Comparison of ENCODE assay signal across 30 cellular contexts in the genomic region with DNA sequence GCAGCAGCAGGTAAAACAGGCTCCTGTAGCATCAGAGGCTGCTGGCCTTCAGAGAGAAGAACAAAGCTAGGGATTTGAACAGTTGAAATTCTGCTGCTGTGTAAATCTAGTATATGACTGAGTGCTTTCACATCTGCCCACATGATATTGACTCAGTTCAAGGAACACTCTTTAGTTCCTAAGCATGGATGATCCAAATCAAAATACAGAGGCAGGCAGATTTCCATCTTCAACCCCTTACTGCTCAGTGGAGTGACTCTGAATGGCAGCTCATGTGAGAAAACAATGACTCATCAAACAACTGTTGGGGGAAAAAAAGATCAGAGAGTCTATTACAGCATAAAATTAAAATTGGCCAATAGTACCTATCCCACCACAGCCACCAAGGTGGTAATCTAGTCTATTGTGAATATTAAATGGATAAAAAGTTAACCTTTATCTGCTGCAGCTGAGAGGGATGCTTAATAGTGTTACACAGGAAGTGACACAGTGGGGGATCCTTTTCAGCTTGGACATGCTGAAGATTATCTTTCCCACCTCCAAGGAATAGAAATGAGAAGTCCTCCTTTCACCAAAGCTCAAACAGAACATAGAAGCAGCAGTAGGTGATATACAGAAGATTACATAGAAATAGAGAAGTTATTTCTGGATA.
DNase-seq lines count a peak whose midpoint lies in the region; ATAC-seq, FAIRE-seq and TF ChIP-seq lines count a peak whose summit lies in the region.
"Had no signal": no experiment of that assay in that cellular context is flagged by ENCODE, and none has a peak within 500 bp of the region (broad histone marks: within the 10 kb centered on the region; RNA-seq: fewer than 3 reads in every experiment).

No MANE protein-coding gene starts in this region.

- no peaks in the 10 kb centered on the region; the same call in 1 of the 2 replicates for H3K23me2 ChIP-seq in H1 (ENCODE audit: low read depth, low read length)

- H3K27me3 ChIP-seq in Karpas-422 (ENCODE audit: low read length) (no peaks in the 10 kb centered on the region), H1 (replicated peaks in 1 of 4; ENCODE audit: control insufficient read depth in 3 of 4, extremely low read depth in 1 of 4, insufficient read depth in 3 of 4, low read length in 3 of 4) (peaks cover 0 to 1% (median 0%) of the 10 kb centered on the region in 4 experiments; a peak in 2 of 7 replicates), neuronal stem cell (ENCODE audit: control insufficient read depth in 3 of 3, insufficient read depth in 3 of 3, low read depth in 1 of 3, low read length in 3 of 3) (no peaks in the 10 kb centered on the region), Peyer's patch (no peaks in the 10 kb centered on the region)
- H3K27me3 ChIP-seq: BLaER1 treated with 17β-estradiol and CSF1 and Interleukin-3, amounts not matched to agents 10 nM and 100 nM; esophagus squamous epithelium; foreskin keratinocyte; right atrium auricular region; SJCRH30; tibial artery; vagina had no signal

- H4K20me1 ChIP-seq in Karpas-422 (ENCODE audit: insufficient read depth, low read depth, low read length) = no peaks in the 10 kb centered on the region
- no peaks in the 10 kb centered on the region for H4K20me1 ChIP-seq in H1 (replicated peaks in 1 of 2; ENCODE audit: control insufficient read depth in 1 of 2, insufficient read depth in 2 of 2, low read length in 2 of 2)
- H4K20me1 ChIP-seq: BLaER1 treated with 17β-estradiol and CSF1 and Interleukin-3, amounts not matched to agents 10 nM and 100 nM had no signal

- peak; percentile 68 for DNase-seq in Caki2 (ENCODE audit: low read depth)
- DNase-seq in Karpas-422 = no peak
- no peak for DNase-seq in H1 (ENCODE audit: low read depth in 1 of 2, low spot score in 2 of 2)
- DNase-seq in neuronal stem cell (ENCODE audit: low spot score) = no peak
- no peak for DNase-seq in Peyer's patch
- no peak for DNase-seq in retina
- DNase-seq: activated CD4-positive, alpha-beta T cell treated with anti-CD3 and anti-CD28 coated beads for 4 hours; activated naive CD4-positive, alpha-beta T cell treated with anti-CD3 and anti-CD28 coated beads, Interleukin-2, amount 10 ng/mL, durations not matched to agents 7 days and 5 days; cerebellar nuclear complex; esophagus squamous epithelium; foreskin keratinocyte; GDM1; heart right ventricle; HFFc6; lower lobe of right lung; NCI-H1092 treated with DMSO at 0.1 percent for 48 hours; NCI-H187; NCI-H2227 treated with DMSO at 0.1 percent for 48 hours; NCI-H774; RPMI8226; stimulated activated CD4-positive, alpha-beta T cell treated with anti-CD3 and anti-CD28 coated beads, Interleukin-2, amount 100 ng/mL, for 48 hours; T-helper 9 cell; tibial artery had no signal

- in situ Hi-C loops in Caki2 (cut with HindIII; ENCODE audit: low pct_unique_long_range_greater_than_20kb, low sequenced_read_pairs) = no loop called here

- H2BK120ac ChIP-seq in H1 (replicated peaks; ENCODE audit: low read depth, low read length) = no peak overlapping the region
- no peak overlapping the region for H2BK120ac ChIP-seq in neuronal stem cell (ENCODE audit: low read depth, low read length)

- H2BK5ac ChIP-seq in H1 (ENCODE audit: low read depth, low read length) (no peak overlapping the region), neuronal stem cell (ENCODE audit: low read length) (no peak overlapping the region)

- H2AK5ac ChIP-seq in H1 (ENCODE audit: low read depth, low read length) (no peak overlapping the region), neuronal stem cell (ENCODE audit: low read depth, low read length) (no peak overlapping the region)

- H3K18ac ChIP-seq in H1 (ENCODE audit: extremely low read depth, low read length) (no peak overlapping the region), neuronal stem cell (ENCODE audit: low read length) (no peak overlapping the region)

- H3K4me3 ChIP-seq in Karpas-422 (ENCODE audit: low read length) (no peak overlapping the region), H1 (ENCODE audit: extremely low read depth in 1 of 4, insufficient read depth in 2 of 4, low read depth in 3 of 4, low read length in 4 of 4) (no peak overlapping the region), neuronal stem cell (ENCODE audit: low read length in 2 of 2) (no peak overlapping the region), Peyer's patch (no peak overlapping the region)
- H3K4me3 ChIP-seq: BLaER1 treated with 17β-estradiol and CSF1 and Interleukin-3, amounts not matched to agents 10 nM and 100 nM; esophagus squamous epithelium; heart right ventricle; lower lobe of right lung; right atrium auricular region; SJCRH30; tibial artery; vagina had no signal

- no peak overlapping the region for H4K8ac ChIP-seq in H1 (ENCODE audit: extremely low read depth, insufficient read depth, low read length)
- no peak overlapping the region for H4K8ac ChIP-seq in neuronal stem cell (ENCODE audit: low read depth, low read length)

- TF ChIP-seq POLR2A in H1 (IDR thresholded peaks at IDR 0.05; ENCODE audit: control extremely low read depth in 1 of 2, low read depth in 2 of 2, low read length in 2 of 2) (no peak), Peyer's patch (IDR thresholded peaks at IDR 0.05) (no peak)

- H2BK12ac ChIP-seq in H1 (ENCODE audit: low read depth, low read length) (no peak overlapping the region), neuronal stem cell (ENCODE audit: low read length) (no peak overlapping the region)

- H4K5ac ChIP-seq in H1 (ENCODE audit: insufficient read length, low read depth, low read length) = no peak overlapping the region

- H3K4me1 ChIP-seq in Karpas-422 (ENCODE audit: low read length) (no peaks in the 10 kb centered on the region), H1 (replicated peaks in 1 of 4; ENCODE audit: control insufficient read depth in 3 of 4, insufficient read depth in 4 of 4, low read length in 3 of 4) (no peaks in the 10 kb centered on the region), neuronal stem cell (ENCODE audit: control insufficient read depth in 2 of 2, insufficient read depth in 1 of 2, low read depth in 1 of 2, low read length in 2 of 2) (no peaks in the 10 kb centered on the region), Peyer's patch (no peaks in the 10 kb centered on the region)
- H3K4me1 ChIP-seq: BLaER1 treated with 17β-estradiol and CSF1 and Interleukin-3, amounts not matched to agents 10 nM and 100 nM; esophagus squamous epithelium; foreskin keratinocyte; heart right ventricle; lower lobe of right lung; right atrium auricular region; SJCRH30; tibial artery; vagina had no signal

- no peaks in the 10 kb centered on the region for H3K36me3 ChIP-seq in Karpas-422 (ENCODE audit: insufficient read depth, low read length)
- H3K36me3 ChIP-seq in H1 (ENCODE audit: control insufficient read depth in 2 of 4, insufficient read depth in 4 of 4, low read length in 3 of 4) = no peaks in the 10 kb centered on the region
- no peaks in the 10 kb centered on the region for H3K36me3 ChIP-seq in neuronal stem cell (replicated peaks in 1 of 2; ENCODE audit: control insufficient read depth in 2 of 2, insufficient read depth in 2 of 2, low read length in 2 of 2)
- no peaks in the 10 kb centered on the region for H3K36me3 ChIP-seq in Peyer's patch
- H3K36me3 ChIP-seq: BLaER1 treated with 17β-estradiol and CSF1 and Interleukin-3, amounts not matched to agents 10 nM and 100 nM; esophagus squamous epithelium; heart right ventricle; lower lobe of right lung; right atrium auricular region; SJCRH30; tibial artery; vagina had no signal

- 0 out of 2 replicates have a peak overlapping the region, but pooled peaks have one; percentile 69 for H2AFZ ChIP-seq in Karpas-422 (ENCODE audit: low read length)
- peak overlapping the region; percentile 70 for H2AFZ ChIP-seq in H1 (ENCODE audit: low read length)
- H2AFZ ChIP-seq in neuronal stem cell (ENCODE audit: low read length) = peak overlapping the region; percentile 37

- CTCF ChIA-PET in H1 (lab: Charles Lee; ENCODE audit: partially characterized antibody) = no interaction called here

- no peak overlapping the region for H3K27ac ChIP-seq in Karpas-422 (ENCODE audit: low read length)
- no peak overlapping the region for H3K27ac ChIP-seq in H1 (ENCODE audit: low read depth, low read length)
- no peak overlapping the region for H3K27ac ChIP-seq in neuronal stem cell (replicated peaks; ENCODE audit: low read length)
- no peak overlapping the region for H3K27ac ChIP-seq in Peyer's patch
- H3K27ac ChIP-seq: BLaER1 treated with 17β-estradiol and CSF1 and Interleukin-3, amounts not matched to agents 10 nM and 100 nM; esophagus squamous epithelium; foreskin keratinocyte; heart right ventricle; lower lobe of right lung; right atrium auricular region; SJCRH30; tibial artery; vagina had no signal

- no peak for ATAC-seq in GM21423 (IDR thresholded peaks at IDR 0.05; ENCODE audit: unreplicated experiment)
- ATAC-seq: activated T-helper 17 cell treated with anti-CD3 and anti-CD28 coated beads, Interleukin-2, amount 50 U/mL, for 72 hours; foreskin keratinocyte; heart right ventricle; lower lobe of right lung; natural killer cell treated with Interleukin-12 subunit alpha and Interleukin-12 subunit beta and Interleukin-15 and Interleukin-18, amount 100 ng/mL, for 72 hours had no signal

- no peak overlapping the region for H3K56ac ChIP-seq in H1 (replicated peaks; ENCODE audit: insufficient read length, low read depth, low read length)

- H3K79me1 ChIP-seq in H1 (ENCODE audit: low read depth, low read length) (no peaks in the 10 kb centered on the region), neuronal stem cell (ENCODE audit: low read depth, low read length) (no peaks in the 10 kb centered on the region)

- no peak for TF ChIP-seq CTCF in H1 (IDR thresholded peaks at IDR 0.05; ENCODE audit: control extremely low read depth in 1 of 3, insufficient read depth in 1 of 3, low read depth in 1 of 3, low read length in 3 of 3)
- TF ChIP-seq CTCF in Peyer's patch (IDR thresholded peaks at IDR 0.05) = no peak

- no peak for TF ChIP-seq RAD21 in H1 (IDR thresholded peaks at IDR 0.05 in 1 of 2, conservative IDR thresholded peaks at IDR 0.05 in 1 of 2; ENCODE audit: low read depth in 2 of 2, low read length in 2 of 2)

- no peaks in the 10 kb centered on the region for H3K79me2 ChIP-seq in Karpas-422 (ENCODE audit: low read length)
- no peaks in the 10 kb centered on the region for H3K79me2 ChIP-seq in H1 (ENCODE audit: control insufficient read depth in 1 of 2, insufficient read depth in 2 of 2, low read length in 2 of 2)

- no peak overlapping the region for H2BK15ac ChIP-seq in H1 (ENCODE audit: low read length)
- H2BK15ac ChIP-seq in neuronal stem cell (ENCODE audit: low read length) = no peak overlapping the region

- H3K23ac ChIP-seq in H1 (ENCODE audit: insufficient read length) = no peak overlapping the region
- no peak overlapping the region for H3K23ac ChIP-seq in neuronal stem cell (ENCODE audit: low read depth, low read length, poor library complexity)

- H4K91ac ChIP-seq in H1 (replicated peaks; ENCODE audit: insufficient read length, low read length) (no peak overlapping the region), neuronal stem cell (ENCODE audit: low read depth, low read length, poor library complexity) (no peak overlapping the region)

- no peak overlapping the region for H3K14ac ChIP-seq in H1 (ENCODE audit: insufficient read length)
- no peak overlapping the region for H3K14ac ChIP-seq in neuronal stem cell (ENCODE audit: low read length)

- H3K4ac ChIP-seq in H1 (replicated peaks; ENCODE audit: insufficient read length, low read depth, low read length) (no peak overlapping the region), neuronal stem cell (ENCODE audit: low read length) (no peak overlapping the region)

- H3K9me3 ChIP-seq in Karpas-422 (ENCODE audit: low read length) = no peaks in the 10 kb centered on the region
- H3K9me3 ChIP-seq in H1 (ENCODE audit: insufficient read depth in 2 of 2, low read depth in 1 of 2, low read length in 1 of 2) = no peaks in the 10 kb centered on the region
- H3K9me3 ChIP-seq in neuronal stem cell (replicated peaks in 1 of 2; ENCODE audit: control insufficient read depth in 2 of 2, insufficient read depth in 1 of 2, low read depth in 1 of 2, low read length in 2 of 2) = no peaks in the 10 kb centered on the region
- no peaks in the 10 kb centered on the region for H3K9me3 ChIP-seq in Peyer's patch
- H3K9me3 ChIP-seq: BLaER1 treated with 17β-estradiol and CSF1 and Interleukin-3, amounts not matched to agents 10 nM and 100 nM; esophagus squamous epithelium; heart right ventricle; lower lobe of right lung; right atrium auricular region; SJCRH30; tibial artery; vagina had no signal

- no peak overlapping the region for H3K9ac ChIP-seq in Karpas-422 (ENCODE audit: low read length)
- H3K9ac ChIP-seq in H1 (replicated peaks in 1 of 4; ENCODE audit: extremely low read depth in 1 of 4, low read depth in 3 of 4, low read length in 3 of 4) = no peak overlapping the region
- H3K9ac ChIP-seq in neuronal stem cell (ENCODE audit: low read depth, low read length, poor library complexity) = no peak overlapping the region
- H3K9ac ChIP-seq: BLaER1 treated with 17β-estradiol and CSF1 and Interleukin-3, amounts not matched to agents 10 nM and 100 nM had no signal

- H2BK20ac ChIP-seq in H1 (ENCODE audit: low read length) = no peak overlapping the region

- no peak for TF ChIP-seq EP300 in H1 (IDR thresholded peaks at IDR 0.05; ENCODE audit: borderline replicate concordance in 1 of 2, low read depth in 2 of 2, low read length in 2 of 2)

- FAIRE-seq in H1 (lab: Jason Lieb, UNC) = no peak

- H3K4me2 ChIP-seq in Karpas-422 (ENCODE audit: low read depth, low read length, poor library complexity, severe bottlenecking) (no peak overlapping the region), H1 (ENCODE audit: insufficient read depth in 1 of 2, low read depth in 2 of 2, low read length in 2 of 2) (no peak overlapping the region), neuronal stem cell (ENCODE audit: insufficient read depth, low read length, poor library complexity, severe bottlenecking) (no peak overlapping the region)
- H3K4me2 ChIP-seq: BLaER1 treated with 17β-estradiol and CSF1 and Interleukin-3, amounts not matched to agents 10 nM and 100 nM had no signal

- POLR2A ChIA-PET in H1 (lab: Charles Lee; ENCODE audit: partially characterized antibody) = no interaction called here

- H3K9me2 ChIP-seq in Karpas-422 (replicated peaks; ENCODE audit: insufficient read depth, low read length) = no peaks in the 10 kb centered on the region
